17 cellular contexts compared by ENCODE assay signal in genomic region chr21:32806810-32807386, GRCh38. TPM values are rescaled to one million over a fixed set of nuclear protein-coding genes. Genes with fewer than 3 reads are reported as not detected.
DNase-seq lines count a peak whose midpoint lies in the region; ATAC-seq, FAIRE-seq and TF ChIP-seq lines count a peak whose summit lies in the region.
"Had no signal": no experiment of that assay in that cellular context is flagged by ENCODE, and none has a peak within 500 bp of the region (broad histone marks: within the 10 kb centered on the region; RNA-seq: fewer than 3 reads in every experiment).

No MANE protein-coding gene starts in this region.

- H2BK5ac ChIP-seq in H1 (ENCODE audit: low read depth, low read length): no peak overlapping the region

- no peak overlapping the region for H2AK5ac ChIP-seq in H1 (ENCODE audit: low read depth, low read length)

- peaks cover 12% of the 10 kb centered on the region for H3K4me1 Mint-ChIP-seq in activated CD4-positive, alpha-beta T cell treated with anti-CD3 and anti-CD28 coated beads, Interleukin-2, amount 10 ng/mL, durations not matched to agents 7 days and 5 days

- H2BK15ac ChIP-seq in H1 (ENCODE audit: low read length): no peak overlapping the region

- H4K91ac ChIP-seq in H1 (replicated peaks; ENCODE audit: insufficient read length, low read length): no peak overlapping the region

- H3K56ac ChIP-seq in H1 (replicated peaks; ENCODE audit: insufficient read length, low read depth, low read length): no peak overlapping the region

- WGBS in H1 (ENCODE audit: extremely low coverage in 1 of 2, insufficient coverage in 1 of 2, insufficient read length in 1 of 2, insufficient replicate concordance in 2 of 2, low coverage in 1 of 2, low lambda C conversion rate in 2 of 2, missing lambda C conversion rate in 1 of 2), 2 experiments: 82% methylated on average over 5 of the region's 5 CpGs; no CpG with 5 or more reads in 1 of the 2 experiments

- H3K36me3 Mint-ChIP-seq in activated CD4-positive, alpha-beta T cell treated with anti-CD3 and anti-CD28 coated beads, Interleukin-2, amount 10 ng/mL, durations not matched to agents 7 days and 5 days (ENCODE audit: low read depth): no peaks in the 10 kb centered on the region

- H3K79me2 ChIP-seq in H1 (ENCODE audit: control insufficient read depth in 1 of 2, insufficient read depth in 2 of 2, low read length in 2 of 2): no peaks in the 10 kb centered on the region

- CTCF ChIA-PET in activated CD4-positive, alpha-beta T cell treated with anti-CD3 and anti-CD28 coated beads, Interleukin-2, amount 10 ng/mL, durations not matched to agents 7 days and 5 days (lab: Charles Lee): interaction anchor here (1.3 kb wide), 1 partner anchor 36 kb away, joined by 4 read pairs; the partner anchor contains the start of gene PAXBP1
- CTCF ChIA-PET in H1 (lab: Charles Lee; ENCODE audit: partially characterized antibody): interaction anchor here (1.0 kb wide), 1 partner anchor 36 kb away, joined by 4 read pairs; the partner anchor contains the start of gene PAXBP1

- H3K4ac ChIP-seq in H1 (replicated peaks; ENCODE audit: insufficient read length, low read depth, low read length): no peak overlapping the region

- no peak overlapping the region for H3K18ac ChIP-seq in H1 (ENCODE audit: extremely low read depth, low read length)

- H3K9me3 ChIP-seq in H1 (ENCODE audit: insufficient read depth in 2 of 2, low read depth in 1 of 2, low read length in 1 of 2): no peaks in the 10 kb centered on the region
- H3K9me3 ChIP-seq: heart left ventricle had no signal

- no peak overlapping the region for H3K23ac ChIP-seq in H1 (ENCODE audit: insufficient read length)

- TF ChIP-seq CTCF in NB4 (IDR thresholded peaks at IDR 0.05; ENCODE audit: low read depth, low read length) (no peak), H1 (IDR thresholded peaks at IDR 0.05; ENCODE audit: control extremely low read depth in 1 of 3, insufficient read depth in 1 of 3, low read depth in 1 of 3, low read length in 3 of 3) (no peak)

- H2BK12ac ChIP-seq in H1 (ENCODE audit: low read depth, low read length): 0 out of 2 replicates have a peak overlapping the region, but pooled peaks have one; percentile 27

- no peak overlapping the region for H2BK120ac ChIP-seq in H1 (replicated peaks; ENCODE audit: low read depth, low read length)

- H3K23me2 ChIP-seq in H1 (ENCODE audit: low read depth, low read length): no peaks in the 10 kb centered on the region

- no peak overlapping the region for H3K14ac ChIP-seq in H1 (ENCODE audit: insufficient read length)

- no peak overlapping the region for H2BK20ac ChIP-seq in H1 (ENCODE audit: low read length)

- H3K9me3 Mint-ChIP-seq in activated CD4-positive, alpha-beta T cell treated with anti-CD3 and anti-CD28 coated beads, Interleukin-2, amount 10 ng/mL, durations not matched to agents 7 days and 5 days: no peaks in the 10 kb centered on the region

- H3K4me3 ChIP-seq in NB4 (ENCODE audit: low read depth, low read length) (no peak overlapping the region), H1 (ENCODE audit: extremely low read depth in 1 of 4, insufficient read depth in 2 of 4, low read depth in 3 of 4, low read length in 4 of 4) (no peak overlapping the region)
- H3K4me3 ChIP-seq: cardiac muscle cell, heart left ventricle had no signal

- peak; percentile 20 to 23 for DNase-seq in activated CD4-positive, alpha-beta T cell treated with anti-CD3 and anti-CD28 coated beads for 24 hours (ENCODE audit: low read depth in 2 of 2)
- DNase-seq in activated CD4-positive, alpha-beta T cell treated with anti-CD3 and anti-CD28 coated beads, Interleukin-2, amount 10 ng/mL, durations not matched to agents 7 days and 5 days: no peak
- peak; percentile 26 for DNase-seq in NB4 (ENCODE audit: low read depth)
- no peak for DNase-seq in H1 (ENCODE audit: low read depth in 1 of 2, low spot score in 2 of 2)
- peak; percentile 62 for DNase-seq in stimulated activated CD4-positive, alpha-beta T cell treated with anti-CD3 and anti-CD28 coated beads, Interleukin-4, amount 100 ng/mL, for 24 hours
- no peak for DNase-seq in NCI-H345 treated with DMSO at 0.1 percent for 48 hours (lab: John Stamatoyannopoulos, UW; ENCODE audit: unreplicated experiment)
- no peak for DNase-seq in NCI-H2171 (lab: John Stamatoyannopoulos, UW)
- DNase-seq: GF-D8, GOT3, heart left ventricle, kidney glomerular epithelial cell, NCI-H1930, T-helper 17 cell had no signal

- no peak overlapping the region for H3K27ac Mint-ChIP-seq in activated CD4-positive, alpha-beta T cell treated with anti-CD3 and anti-CD28 coated beads, Interleukin-2, amount 10 ng/mL, durations not matched to agents 7 days and 5 days

- no peak overlapping the region for H4K5ac ChIP-seq in H1 (ENCODE audit: insufficient read length, low read depth, low read length)

- no peak for ATAC-seq in GM18870 (IDR thresholded peaks at IDR 0.05; ENCODE audit: unreplicated experiment)
- ATAC-seq: heart left ventricle, T-helper 17 cell had no signal

- H4K20me1 ChIP-seq in H1 (replicated peaks in 1 of 2; ENCODE audit: control insufficient read depth in 1 of 2, insufficient read depth in 2 of 2, low read length in 2 of 2): peaks cover 0 to 1% of the 10 kb centered on the region in 2 experiments

- TF ChIP-seq RAD21 in H1 (IDR thresholded peaks at IDR 0.05 in 1 of 2, conservative IDR thresholded peaks at IDR 0.05 in 1 of 2; ENCODE audit: low read depth in 2 of 2, low read length in 2 of 2): no peak

- H3K36me3 ChIP-seq in H1 (ENCODE audit: control insufficient read depth in 2 of 4, insufficient read depth in 4 of 4, low read length in 3 of 4): no peaks in the 10 kb centered on the region
- H3K36me3 ChIP-seq: cardiac muscle cell, heart left ventricle had no signal

- H3K27me3 Mint-ChIP-seq in activated CD4-positive, alpha-beta T cell treated with anti-CD3 and anti-CD28 coated beads, Interleukin-2, amount 10 ng/mL, durations not matched to agents 7 days and 5 days: no peaks in the 10 kb centered on the region
- H3K27me3 Mint-ChIP-seq: T-helper 17 cell had no signal

- H3K4me1 ChIP-seq in H1 (replicated peaks in 1 of 4; ENCODE audit: control insufficient read depth in 3 of 4, insufficient read depth in 4 of 4, low read length in 3 of 4): peaks cover 0 to 6% (median 2%) of the 10 kb centered on the region in 4 experiments; a peak in 2 of 7 replicates

- no peaks in the 10 kb centered on the region for H3K27me3 ChIP-seq in H1 (replicated peaks in 1 of 4; ENCODE audit: control insufficient read depth in 3 of 4, extremely low read depth in 1 of 4, insufficient read depth in 3 of 4, low read length in 3 of 4)
- H3K27me3 ChIP-seq: cardiac muscle cell, heart left ventricle had no signal

- H3K4me2 ChIP-seq in H1 (ENCODE audit: insufficient read depth in 1 of 2, low read depth in 2 of 2, low read length in 2 of 2): peak overlapping the region in 1 of 2 experiments; percentile 14; a peak in 1 of 4 replicates

- no peak for TF ChIP-seq POLR2A in NB4 (IDR thresholded peaks at IDR 0.05; ENCODE audit: extremely low read depth, insufficient read length)
- no peak for TF ChIP-seq POLR2A in H1 (IDR thresholded peaks at IDR 0.05; ENCODE audit: control extremely low read depth in 1 of 2, low read depth in 2 of 2, low read length in 2 of 2)

- FAIRE-seq in H1 (lab: Jason Lieb, UNC): no peak
- FAIRE-seq: A204.1, endometrium had no signal

- POLR2A ChIA-PET in activated CD4-positive, alpha-beta T cell treated with anti-CD3 and anti-CD28 coated beads, Interleukin-2, amount 10 ng/mL, durations not matched to agents 7 days and 5 days (lab: Charles Lee): no interaction called here
- POLR2A ChIA-PET in H1 (lab: Charles Lee; ENCODE audit: partially characterized antibody): no interaction called here

- TF ChIP-seq EP300 in H1 (IDR thresholded peaks at IDR 0.05; ENCODE audit: borderline replicate concordance in 1 of 2, low read depth in 2 of 2, low read length in 2 of 2): no peak

- no peaks in the 10 kb centered on the region for H3K79me1 ChIP-seq in H1 (ENCODE audit: low read depth, low read length)

- no peak overlapping the region for H3K9ac ChIP-seq in H1 (replicated peaks in 1 of 4; ENCODE audit: extremely low read depth in 1 of 4, low read depth in 3 of 4, low read length in 3 of 4)

- peak overlapping the region; percentile 2; the same call in 1 of the 2 replicates for H2AFZ ChIP-seq in H1 (ENCODE audit: low read length)

- H3K4me3 Mint-ChIP-seq in activated CD4-positive, alpha-beta T cell treated with anti-CD3 and anti-CD28 coated beads, Interleukin-2, amount 10 ng/mL, durations not matched to agents 7 days and 5 days: no peak overlapping the region
- H3K4me3 Mint-ChIP-seq: T-helper 17 cell had no signal

- no peak overlapping the region for H4K8ac ChIP-seq in H1 (ENCODE audit: extremely low read depth, insufficient read depth, low read length)

- H3K27ac ChIP-seq in H1 (ENCODE audit: low read depth, low read length): no peak overlapping the region
- H3K27ac ChIP-seq: cardiac muscle cell, heart left ventricle had no signal

TF ChIP-seq in H1, 55 proteins besides CTCF, POLR2A, EP300 and RAD21 (continues in another document):
- TF ChIP-seq RNF2 (IDR thresholded peaks at IDR 0.05; ENCODE audit: borderline replicate concordance, low read depth, low read length, missing control alignments, poor library complexity, severe bottlenecking) (no peak), TEAD4 (IDR thresholded peaks at IDR 0.05; ENCODE audit: low read depth, low read length) (no peak), SP1 (IDR thresholded peaks at IDR 0.05; ENCODE audit: low read depth, low read length) (no peak), CREB1 (IDR thresholded peaks at IDR 0.05) (no peak), MAFK (IDR thresholded peaks at IDR 0.05; ENCODE audit: low read depth, low read length) (no peak), EGR1 (IDR thresholded peaks at IDR 0.05; ENCODE audit: borderline replicate concordance, low read depth, low read length) (no peak), RBBP5 (IDR thresholded peaks at IDR 0.05; ENCODE audit: borderline replicate concordance, low read depth, low read length) (no peak), CEBPB (IDR thresholded peaks at IDR 0.05; ENCODE audit: low read depth, low read length) (no peak), TAF7 (optimal IDR thresholded peaks at IDR 0.05; ENCODE audit: borderline replicate concordance, low read depth, low read length) (no peak), SUZ12 (IDR thresholded peaks at IDR 0.05; ENCODE audit: low read length) (no peak)

RNA-seq across cellular contexts. Expression of gene PAXBP1, which starts 35.3 kb away (rescaled TPM):
- 10 to 100 TPM; 52.7 to 52.8 TPM for total RNA-seq in activated CD4-positive, alpha-beta T cell treated with anti-CD3 and anti-CD28 coated beads, Interleukin-2, amount 10 ng/mL, durations not matched to agents 7 days and 5 days
- total RNA-seq in H1 (2021; fragmentation: NEBNext Ultra II Directional; extraction: Animal tissue kit (Norgen Biotek cat#: 25700)): 58.5 and 64.0 TPM in 2 replicates
- polyA plus RNA-seq in H1 (2011; rRNA removed): 11.4 and 21.2 TPM in 2 replicates
- 28.6 TPM for polyA plus RNA-seq in H1 (2011; cell fraction: cytosol; rRNA removed)
- polyA plus RNA-seq in H1 (2011; cell fraction: nucleus; rRNA removed): 33.7 TPM
- 23.8 to 47.4 TPM (median 30.0 TPM) in 4 replicates for polyA plus RNA-seq in H1 (2012, experiment 1 of 2)
- polyA plus RNA-seq in H1 (2012, experiment 2 of 2): 2.3 TPM
- 65.9 TPM for polyA plus RNA-seq in H1 (2013, experiment 1 of 2)
- polyA plus RNA-seq in H1 (2013, experiment 2 of 2): 53.5 TPM
- 25.3 and 42.8 TPM in 2 replicates for polyA minus RNA-seq in H1 (2011; rRNA and poly(A)+ RNA removed)
- 26.2 TPM for polyA minus RNA-seq in H1 (2011; cell fraction: cytosol; rRNA and poly(A)+ RNA removed)
- polyA minus RNA-seq in H1 (2011; cell fraction: nucleus; rRNA and poly(A)+ RNA removed): 94.0 TPM

Comparison
In these comparisons a context has a peak if more than half of its experiments do, and no peak if none do; other contexts are left out.
1. DNase-seq: peak in activated CD4-positive, alpha-beta T cell treated with anti-CD3 and anti-CD28 coated beads for 24 hours (2 of 2), NB4 (single experiment) and stimulated activated CD4-positive, alpha-beta T cell treated with anti-CD3 and anti-CD28 coated beads, Interleukin-4, amount 100 ng/mL, for 24 hours (single experiment); none in activated CD4-positive, alpha-beta T cell treated with anti-CD3 and anti-CD28 coated beads, Interleukin-2, amount 10 ng/mL, durations not matched to agents 7 days and 5 days (single experiment), H1 (0 of 2), NCI-H345 treated with DMSO at 0.1 percent for 48 hours (single experiment) and NCI-H2171 (single experiment).